ENCODE assay signal across 21 cellular contexts in genomic region chr16:56825821-56826220, GRCh38. TPM values are rescaled to one million over a fixed set of nuclear protein-coding genes. Genes with fewer than 3 reads are reported as not detected.
A peak's percentile ranks its signal among the peaks of the same experiment; 100 is the strongest.
DNase-seq lines count a peak whose midpoint lies in the region; ATAC-seq, FAIRE-seq and TF ChIP-seq lines count a peak whose summit lies in the region.
"Had no signal": no experiment of that assay in that cellular context is flagged by ENCODE, and none has a peak within 500 bp of the region (broad histone marks: within the 10 kb centered on the region; RNA-seq: fewer than 3 reads in every experiment).

No MANE protein-coding gene starts in this region.

- H3K27ac Mint-ChIP-seq in HFFc6 (0 out of 2 replicates have a peak overlapping the region, but pooled peaks have one; percentile 14), neural crest cell (ENCODE audit: unreplicated experiment) (peak overlapping the region; percentile 27)
- H3K27ac Mint-ChIP-seq: CD4-positive, alpha-beta T cell; GM23338 had no signal

- DNase-seq in EH (ENCODE audit: low read depth) (peak; percentile 52), HFFc6 (no peak), adipocyte (ENCODE audit: low read depth) (peak; percentile 44), neural crest cell (ENCODE audit: low read depth, low spot score) (no peak), esophagus squamous epithelium (lab: John Stamatoyannopoulos, UW) (no peak), glomerular visceral epithelial cell (ENCODE audit: extremely low spot score) (no peak), GM19239 (ENCODE audit: insufficient read length, low spot score) (no peak)
- DNase-seq: BE2C; C1 segment of cervical spinal cord; Caco-2; CD4-positive, alpha-beta T cell; GF-D8; HCEC 1CT had no signal

- no peaks in the 10 kb centered on the region; the same call in 1 of the 2 replicates for H3K27me3 Mint-ChIP-seq in HFFc6 (ENCODE audit: insufficient read depth)
- no peaks in the 10 kb centered on the region for H3K27me3 Mint-ChIP-seq in neural crest cell (ENCODE audit: low read depth)
- H3K27me3 Mint-ChIP-seq: CD4-positive, alpha-beta T cell had no signal

- TF ChIP-seq CTCF in HFFc6 (IDR thresholded peaks at IDR 0.05) (no peak), neural crest cell (conservative IDR thresholded peaks at IDR 0.05) (no peak), esophagus squamous epithelium (IDR thresholded peaks at IDR 0.05) (no peak)

- H3K4me1 Mint-ChIP-seq in HFFc6 (ENCODE audit: low read depth), result peaks cover 11% of the 10 kb centered on the region; the same call in 1 of the 2 replicates
- peaks cover 24% of the 10 kb centered on the region for H3K4me1 Mint-ChIP-seq in neural crest cell

- H3K4me1 ChIP-seq in adipocyte (ENCODE audit: control insufficient read depth, insufficient read depth, low read length), result peaks cover 3% of the 10 kb centered on the region
- H3K4me1 ChIP-seq in esophagus squamous epithelium, result no peaks in the 10 kb centered on the region
- H3K4me1 ChIP-seq: BE2C, Caco-2 had no signal

- H3K9me3 Mint-ChIP-seq in HFFc6 (no peaks in the 10 kb centered on the region), neural crest cell (no peaks in the 10 kb centered on the region)
- H3K9me3 Mint-ChIP-seq: CD4-positive, alpha-beta T cell; GM23338 had no signal

- FAIRE-seq in GM19239 (lab: Jason Lieb, UNC), result no peak
- FAIRE-seq: D721Med, GM12878, H54 had no signal

- no peak overlapping the region for H3K4me3 Mint-ChIP-seq in HFFc6
- H3K4me3 Mint-ChIP-seq in neural crest cell, result no peak overlapping the region
- H3K4me3 Mint-ChIP-seq: CD4-positive, alpha-beta T cell; GM23338 had no signal

- H3K36me3 ChIP-seq in adipocyte (ENCODE audit: control insufficient read depth, insufficient read depth, low read length, severe bottlenecking) (peaks cover 49% of the 10 kb centered on the region), esophagus squamous epithelium (peaks cover 0 to 91% (median 0%) of the 10 kb centered on the region in 3 donors)

- H3K4me3 ChIP-seq in adipocyte (ENCODE audit: low read length) (no peak overlapping the region), esophagus squamous epithelium (no peak overlapping the region)
- H3K4me3 ChIP-seq: GM12878, GM23338 had no signal

- TF ChIP-seq POLR2A in esophagus squamous epithelium (IDR thresholded peaks at IDR 0.05), result no peak

- H3K36me3 Mint-ChIP-seq in HFFc6 (ENCODE audit: low read depth) (peaks cover 13% of the 10 kb centered on the region; the same call in 1 of the 2 replicates), neural crest cell (ENCODE audit: low read depth) (peaks cover 3% of the 10 kb centered on the region)

- no peak for ATAC-seq in GM21367 (IDR thresholded peaks at IDR 0.05; ENCODE audit: unreplicated experiment)
- ATAC-seq: GM12878, GM23338 had no signal

- H3K27me3 ChIP-seq in adipocyte (replicated peaks; ENCODE audit: control insufficient read depth, insufficient read depth, low read length) (no peaks in the 10 kb centered on the region), esophagus squamous epithelium (no peaks in the 10 kb centered on the region)
- H3K27me3 ChIP-seq: BE2C had no signal

- H3K27ac ChIP-seq in esophagus squamous epithelium, result no peak overlapping the region
- H3K27ac ChIP-seq: KMS-11 had no signal

- H3K9me3 ChIP-seq in adipocyte (ENCODE audit: control insufficient read depth, low read length) (no peaks in the 10 kb centered on the region), esophagus squamous epithelium (no peaks in the 10 kb centered on the region)
- H3K9me3 ChIP-seq: BE2C, Caco-2 had no signal

- intact Hi-C loops in esophagus squamous epithelium (cut with DNase I), result no loop called here

- H3K9ac ChIP-seq in adipocyte (ENCODE audit: low read length), result no peak overlapping the region
- H3K9ac ChIP-seq: KMS-11 had no signal

RNA-seq across cellular contexts. Expression of gene SLC12A3, which starts 39.2 kb away (rescaled TPM):
- total RNA-seq in HFFc6 (2021; fragmentation: NEBNext Ultra II Directional; extraction: Animal tissue kit (Norgen Biotek cat#: 25700)), result not detected
- total RNA-seq in neural crest cell, result not detected in 2 replicates
- not detected for total RNA-seq in esophagus squamous epithelium
- total RNA-seq: A172; CD4-positive, alpha-beta T cell; GM23338; HT-29 had no signal

Comparison
In these comparisons a context has a peak if more than half of its experiments do, and no peak if none do; other contexts are left out.
1. DNase-seq: peak in EH (single experiment) and adipocyte (single experiment); none in HFFc6 (single experiment), neural crest cell (single experiment), esophagus squamous epithelium (single experiment), glomerular visceral epithelial cell (single experiment) and GM19239 (single experiment).